9 cellular contexts compared by ENCODE assay signal in the genomic region with DNA sequence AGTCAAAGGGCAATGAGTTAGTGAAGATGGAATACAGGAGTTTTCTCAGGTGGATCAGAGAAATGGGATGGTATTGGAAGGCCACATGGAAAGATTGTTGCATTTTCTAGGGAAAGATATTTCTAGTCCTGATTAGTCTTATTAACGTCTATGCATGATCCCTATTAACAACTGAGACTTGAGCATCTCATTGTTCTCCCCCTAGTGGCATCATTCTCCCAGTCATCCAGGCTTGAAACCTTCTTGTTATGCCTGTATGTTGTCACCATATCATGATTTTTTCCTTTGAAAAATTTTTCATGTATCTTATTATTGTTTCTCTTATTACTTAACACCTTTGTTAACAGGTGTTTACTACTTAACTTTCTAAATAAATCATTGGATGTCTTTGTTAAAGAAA.
DNase-seq lines count a peak whose midpoint lies in the region; ATAC-seq and TF ChIP-seq lines count a peak whose summit lies in the region.
"Had no signal": no experiment of that assay in that cellular context is flagged by ENCODE, and none has a peak within 500 bp of the region (broad histone marks: within the 10 kb centered on the region; RNA-seq: fewer than 3 reads in every experiment).

No MANE protein-coding gene starts in this region.

- no peak overlapping the region for H3K4me3 ChIP-seq in RWPE2 (ENCODE audit: severe bottlenecking)
- H3K4me3 ChIP-seq: thyroid gland had no signal

- no peaks in the 10 kb centered on the region for H3K9me3 ChIP-seq in RWPE2 (ENCODE audit: severe bottlenecking)
- H3K9me3 ChIP-seq: thyroid gland had no signal

- no peaks in the 10 kb centered on the region for H3K27me3 ChIP-seq in RWPE2 (ENCODE audit: insufficient read depth, poor library complexity, severe bottlenecking)
- H3K27me3 ChIP-seq: thyroid gland had no signal

- in situ Hi-C loops in GM13977 (cut with MboI; ENCODE audit: low pct_unique_long_range_greater_than_20kb, low sequenced_read_pairs, unreplicated experiment): no loop called here

- TF ChIP-seq CTCF in GM13977 (IDR thresholded peaks at IDR 0.05; ENCODE audit: extremely low read depth, insufficient read depth, missing control alignments) (peak; percentile 13), RWPE2 (IDR thresholded peaks at IDR 0.05; ENCODE audit: poor library complexity, severe bottlenecking) (peak; percentile 10)

- peak; percentile 61 for DNase-seq in Ammon's horn (ENCODE audit: low spot score)
- no peak for DNase-seq in GM13977 (ENCODE audit: low spot score)
- no peak for DNase-seq in RWPE2 (ENCODE audit: low spot score)
- peak; percentile 30 for DNase-seq in germinal center (ENCODE audit: low spot score)
- no peak for DNase-seq in DMS153 (lab: John Stamatoyannopoulos, UW)
- DNase-seq in NOMO-1 (lab: John Stamatoyannopoulos, UW; ENCODE audit: unreplicated experiment in 2 of 2): no peak
- no peak for DNase-seq in NCI-H1417 treated with DMSO at 0.1 percent for 48 hours (lab: John Stamatoyannopoulos, UW)
- DNase-seq: thyroid gland had no signal

- H3K36me3 ChIP-seq in RWPE2 (ENCODE audit: low read depth): peaks cover 5% of the 10 kb centered on the region; the same call in 1 of the 2 replicates
- H3K36me3 ChIP-seq: thyroid gland had no signal

- ATAC-seq in RWPE2 (ENCODE audit: low read depth) (no peak), GM18517 (IDR thresholded peaks at IDR 0.05; ENCODE audit: unreplicated experiment) (no peak)

- H3K27ac ChIP-seq in RWPE2 (ENCODE audit: poor library complexity, severe bottlenecking): no peak overlapping the region
- H3K27ac ChIP-seq: thyroid gland had no signal

- no peaks in the 10 kb centered on the region for H3K4me1 ChIP-seq in RWPE2 (ENCODE audit: insufficient read depth, poor library complexity, severe bottlenecking)
- H3K4me1 ChIP-seq: thyroid gland had no signal

Comparison
In these comparisons a context has a peak if more than half of its experiments do, and no peak if none do; other contexts are left out.
1. DNase-seq: peak in Ammon's horn (single experiment) and germinal center (single experiment); none in GM13977 (single experiment), RWPE2 (single experiment), DMS153 (single experiment), NOMO-1 (0 of 2) and NCI-H1417 treated with DMSO at 0.1 percent for 48 hours (single experiment).